9 cellular contexts compared by ENCODE assay signal in genomic region chr10:22228167-22228938, GRCh38. TPM values are rescaled to one million over a fixed set of nuclear protein-coding genes. Genes with fewer than 3 reads are reported as not detected.
DNase-seq lines count a peak whose midpoint lies in the region; ATAC-seq, FAIRE-seq and TF ChIP-seq lines count a peak whose summit lies in the region.
"Had no signal": no experiment of that assay in that cellular context is flagged by ENCODE, and none has a peak within 500 bp of the region (broad histone marks: within the 10 kb centered on the region; RNA-seq: fewer than 3 reads in every experiment).

No MANE protein-coding gene starts in this region.

- no peak for ATAC-seq in psoas muscle
- ATAC-seq in foreskin keratinocyte: no peak
- ATAC-seq in omental fat pad (ENCODE audit: low FRiP score): no peak

- H3K4me1 ChIP-seq in esophagus squamous epithelium (peaks cover 0 to 16% (median 0%) of the 10 kb centered on the region in 3 donors), psoas muscle (no peaks in the 10 kb centered on the region), foreskin keratinocyte (peaks cover 4% of the 10 kb centered on the region)

- no peak for TF ChIP-seq POLR2A in esophagus squamous epithelium (IDR thresholded peaks at IDR 0.05)
- TF ChIP-seq POLR2A in H54 (IDR thresholded peaks at IDR 0.05; ENCODE audit: low read depth, low read length): no peak

- peak overlapping the region; percentile 75 for H3K27ac ChIP-seq in SK-N-MC
- H3K27ac ChIP-seq in esophagus squamous epithelium: peak overlapping the region; percentile 87 to 95 (median 90)
- H3K27ac ChIP-seq in psoas muscle: peak overlapping the region; percentile 91
- no peak overlapping the region for H3K27ac ChIP-seq in foreskin keratinocyte

- peak overlapping the region; percentile 72 for H3K9ac ChIP-seq in SK-N-MC (ENCODE audit: insufficient read length)

- H3K36me3 ChIP-seq in GM06990 (ENCODE audit: control insufficient read depth, insufficient read depth, low read length): no peaks in the 10 kb centered on the region
- no peaks in the 10 kb centered on the region for H3K36me3 ChIP-seq in SK-N-MC (ENCODE audit: insufficient read depth, low read length)
- H3K36me3 ChIP-seq in esophagus squamous epithelium: no peaks in the 10 kb centered on the region
- H3K36me3 ChIP-seq in psoas muscle (ENCODE audit: insufficient read depth in 1 of 2, low read depth in 1 of 2): no peaks in the 10 kb centered on the region

- H3K27me3 ChIP-seq in GM06990 (replicated peaks; ENCODE audit: control insufficient read depth, insufficient read depth, low read length) (no peaks in the 10 kb centered on the region), esophagus squamous epithelium (no peaks in the 10 kb centered on the region), psoas muscle (ENCODE audit: insufficient read depth in 3 of 3, low read length in 2 of 3) (no peaks in the 10 kb centered on the region), foreskin keratinocyte (no peaks in the 10 kb centered on the region)

- TF ChIP-seq CTCF in GM06990 (IDR thresholded peaks at IDR 0.05; ENCODE audit: insufficient read depth, low read length, poor library complexity, severe bottlenecking) (no peak), esophagus squamous epithelium (IDR thresholded peaks at IDR 0.05) (no peak), psoas muscle (IDR thresholded peaks at IDR 0.05) (no peak), foreskin keratinocyte (conservative IDR thresholded peaks at IDR 0.05) (no peak), omental fat pad (IDR thresholded peaks at IDR 0.05) (no peak)

- no peaks in the 10 kb centered on the region for H3K9me3 ChIP-seq in SK-N-MC (ENCODE audit: low read depth, low read length)
- no peaks in the 10 kb centered on the region for H3K9me3 ChIP-seq in esophagus squamous epithelium
- no peaks in the 10 kb centered on the region for H3K9me3 ChIP-seq in psoas muscle

- intact Hi-C loops in esophagus squamous epithelium (cut with DNase I) (no loop called here), psoas muscle (cut with DNase I) (loop anchor here (2.0 to 10.0 kb wide), 2 partner anchors 88 to 224 kb away; partner anchors contain the start of genes COMMD3 (in 1 of the 2) and DNAJC1 (in 1 of the 2))

- WGBS in esophagus squamous epithelium, 2 donors: 40 to 50% methylated on average over 9 of the region's 9 CpGs
- 47 to 57% (median 50%) methylated on average over 9 of the region's 9 CpGs for WGBS in psoas muscle, 3 donors

- H3K4me3 ChIP-seq in GM06990 (replicated peaks; ENCODE audit: low read depth, low read length) (peak overlapping the region; percentile 65), SK-N-MC (peak overlapping the region; percentile 90), esophagus squamous epithelium (peak overlapping the region; percentile 63 to 86 (median 68)), psoas muscle (peak overlapping the region; percentile 82)

- DNase-seq in GM06990 (ENCODE audit: extremely low read depth, insufficient read length) (no peak), SK-N-MC (ENCODE audit: low read depth, low spot score) (no peak), esophagus squamous epithelium (lab: John Stamatoyannopoulos, UW) (no peak), psoas muscle (no peak), foreskin keratinocyte (no peak), NCI-H748 treated with DMSO at 0.1 percent for 48 hours (lab: John Stamatoyannopoulos, UW) (no peak), omental fat pad (ENCODE audit: low spot score) (no peak), H54 (ENCODE audit: insufficient read length, low spot score) (no peak)

- no peak for FAIRE-seq in H54 (lab: Jason Lieb, UNC)

RNA-seq across cellular contexts. Expression of gene EBLN1, which starts 10.5 kb away (rescaled TPM):
- total RNA-seq in esophagus squamous epithelium (not detected), psoas muscle (not detected), foreskin keratinocyte (not detected in 2 replicates), omental fat pad (not detected)
- polyA plus RNA-seq in psoas muscle (not detected), foreskin keratinocyte (not detected in 2 replicates)
- total RNA-seq: dermis microvascular lymphatic vessel endothelial cell had no signal
